Comparison of ENCODE assay signal across 1 cellular context in the genomic region with DNA sequence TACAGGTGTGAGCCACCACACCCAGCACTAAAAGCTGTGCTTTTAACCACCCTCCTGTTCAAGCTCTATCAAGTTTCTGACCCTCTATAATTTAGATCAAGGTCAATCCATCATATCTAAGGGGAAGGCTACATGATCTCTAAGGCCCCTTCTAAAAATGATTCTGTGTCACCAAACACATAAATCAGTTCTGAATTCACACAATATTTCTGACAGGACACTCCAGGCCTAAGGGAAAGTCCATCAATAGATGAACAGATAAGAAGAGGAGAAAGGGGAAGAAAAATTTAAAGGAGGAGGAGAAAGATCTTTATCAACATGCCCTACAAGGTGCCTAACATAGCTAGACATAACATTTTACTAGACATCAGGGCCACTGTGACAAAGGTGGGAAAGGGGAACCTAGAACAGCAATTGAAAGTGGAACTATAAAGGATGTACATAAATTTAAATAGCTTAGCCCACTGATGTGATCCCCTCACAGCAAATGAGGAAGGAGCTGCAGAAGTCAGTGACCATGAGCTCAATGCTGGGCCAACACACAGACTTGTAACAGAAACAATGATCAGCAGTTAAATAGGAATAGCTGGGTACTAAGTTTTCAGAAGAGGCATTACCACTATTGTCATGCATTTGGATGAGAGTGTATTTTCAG.
TF ChIP-seq lines count a peak whose summit lies in the region.

No MANE protein-coding gene starts in this region.

TF ChIP-seq in K562, 482 proteins besides CTCF, POLR2A, EP300 and RAD21 (continued from another document):
- TF ChIP-seq PKNOX1 (IDR thresholded peaks at IDR 0.05) (peak; percentile 43; the same call in 1 of the 2 replicates), PBX2 (CRISPR knock-in tag; IDR thresholded peaks at IDR 0.05; ENCODE audit: low read depth) (no peak), PBX2 (tag; conservative IDR thresholded peaks at IDR 0.05; ENCODE audit: low read depth) (peak; percentile 82)
